Comparison of ENCODE assay signal across 8 cellular contexts in genomic region chr1:14915356-14916054, GRCh38.
DNase-seq lines count a peak whose midpoint lies in the region; ATAC-seq and TF ChIP-seq lines count a peak whose summit lies in the region.

No MANE protein-coding gene starts in this region.

- no peaks in the 10 kb centered on the region for H3K36me3 ChIP-seq in ovary

- H3K27ac Mint-ChIP-seq in activated CD4-positive, alpha-beta T cell treated with anti-CD3 and anti-CD28 coated beads for 36 hours = no peak overlapping the region

- TF ChIP-seq CTCF in fibroblast of villous mesenchyme (IDR thresholded peaks at IDR 0.05; ENCODE audit: insufficient read depth, low read depth, low read length) (peak; percentile 96), ovary (IDR thresholded peaks at IDR 0.05) (peak; percentile 67 to 71 (median 67))

- peak; percentile 69 for DNase-seq in activated CD4-positive, alpha-beta T cell treated with anti-CD3 and anti-CD28 coated beads for 36 hours
- DNase-seq in activated CD4-positive, alpha-beta T cell treated with anti-CD3 and anti-CD28 coated beads for 1 hour = no peak
- DNase-seq in NCI-H128 (lab: John Stamatoyannopoulos, UW; ENCODE audit: unreplicated experiment) (peak; percentile 15), fibroblast of villous mesenchyme (ENCODE audit: low read depth) (peak; percentile 44), ovary (peak in 4 of 5 donors; percentile 59 to 71 (median 64)), NCI-H2029 treated with DMSO at 0.1 percent for 48 hours (lab: John Stamatoyannopoulos, UW) (no peak), putamen (ENCODE audit: low spot score) (no peak)
- DNase-seq in activated CD8-positive, alpha-beta memory T cell treated with anti-CD3 and anti-CD28 coated beads, Interleukin-2, amount 50 U/mL, for 4 hours = peak; percentile 35

- CTCF ChIA-PET in activated CD4-positive, alpha-beta T cell treated with anti-CD3 and anti-CD28 coated beads for 36 hours (lab: Charles Lee) = no interaction called here

- no peaks in the 10 kb centered on the region for H3K4me1 Mint-ChIP-seq in activated CD4-positive, alpha-beta T cell treated with anti-CD3 and anti-CD28 coated beads for 36 hours

- POLR2A ChIA-PET in activated CD4-positive, alpha-beta T cell treated with anti-CD3 and anti-CD28 coated beads for 36 hours (lab: Charles Lee) = no interaction called here

- peaks cover 3% of the 10 kb centered on the region for H3K27me3 Mint-ChIP-seq in activated CD4-positive, alpha-beta T cell treated with anti-CD3 and anti-CD28 coated beads for 36 hours

- intact Hi-C loops in activated CD4-positive, alpha-beta T cell treated with anti-CD3 and anti-CD28 coated beads for 36 hours (cut with DNase I, micrococcal nuclease) = loop anchor here in 1 of 2 experiments (2.0 kb wide), 1 partner anchor 111 kb away; no protein-coding TSS in a partner anchor
- intact Hi-C loops in ovary (cut with DNase I) = no loop called here

- H3K27ac ChIP-seq in ovary = no peak overlapping the region

- 40 to 50% (median 45%) methylated on average over 9 of the region's 9 CpGs for WGBS in ovary, 3 donors

- peaks cover 14% of the 10 kb centered on the region for H3K4me1 ChIP-seq in ovary (ENCODE audit: insufficient read depth)

- no peak overlapping the region for H3K4me3 Mint-ChIP-seq in activated CD4-positive, alpha-beta T cell treated with anti-CD3 and anti-CD28 coated beads for 36 hours

- H3K9me3 Mint-ChIP-seq in activated CD4-positive, alpha-beta T cell treated with anti-CD3 and anti-CD28 coated beads for 36 hours (ENCODE audit: low read depth) = no peaks in the 10 kb centered on the region

- no peaks in the 10 kb centered on the region for H3K9me3 ChIP-seq in ovary

- TF ChIP-seq EP300 in ovary (IDR thresholded peaks at IDR 0.05) = no peak

- TF ChIP-seq POLR2A in ovary (IDR thresholded peaks at IDR 0.05) = no peak

- ATAC-seq in activated CD4-positive, alpha-beta T cell treated with anti-CD3 and anti-CD28 coated beads for 36 hours = peak; percentile 78

- H3K27me3 ChIP-seq in ovary = no peaks in the 10 kb centered on the region

- H3K36me3 Mint-ChIP-seq in activated CD4-positive, alpha-beta T cell treated with anti-CD3 and anti-CD28 coated beads for 36 hours (ENCODE audit: low read depth) = no peaks in the 10 kb centered on the region

- H3K4me3 ChIP-seq in fibroblast of villous mesenchyme (ENCODE audit: low read depth, low read length) (no peak overlapping the region), ovary (no peak overlapping the region)

Comparison
In these comparisons a context has a peak if more than half of its experiments do, and no peak if none do; other contexts are left out.
1. DNase-seq: peak in activated CD4-positive, alpha-beta T cell treated with anti-CD3 and anti-CD28 coated beads for 36 hours (single experiment), NCI-H128 (single experiment), activated CD8-positive, alpha-beta memory T cell treated with anti-CD3 and anti-CD28 coated beads, Interleukin-2, amount 50 U/mL, for 4 hours (single experiment), fibroblast of villous mesenchyme (single experiment) and ovary (4 of 5); none in activated CD4-positive, alpha-beta T cell treated with anti-CD3 and anti-CD28 coated beads for 1 hour (single experiment), NCI-H2029 treated with DMSO at 0.1 percent for 48 hours (single experiment) and putamen (single experiment).